11 cellular contexts compared by ENCODE assay signal in the genomic region with DNA sequence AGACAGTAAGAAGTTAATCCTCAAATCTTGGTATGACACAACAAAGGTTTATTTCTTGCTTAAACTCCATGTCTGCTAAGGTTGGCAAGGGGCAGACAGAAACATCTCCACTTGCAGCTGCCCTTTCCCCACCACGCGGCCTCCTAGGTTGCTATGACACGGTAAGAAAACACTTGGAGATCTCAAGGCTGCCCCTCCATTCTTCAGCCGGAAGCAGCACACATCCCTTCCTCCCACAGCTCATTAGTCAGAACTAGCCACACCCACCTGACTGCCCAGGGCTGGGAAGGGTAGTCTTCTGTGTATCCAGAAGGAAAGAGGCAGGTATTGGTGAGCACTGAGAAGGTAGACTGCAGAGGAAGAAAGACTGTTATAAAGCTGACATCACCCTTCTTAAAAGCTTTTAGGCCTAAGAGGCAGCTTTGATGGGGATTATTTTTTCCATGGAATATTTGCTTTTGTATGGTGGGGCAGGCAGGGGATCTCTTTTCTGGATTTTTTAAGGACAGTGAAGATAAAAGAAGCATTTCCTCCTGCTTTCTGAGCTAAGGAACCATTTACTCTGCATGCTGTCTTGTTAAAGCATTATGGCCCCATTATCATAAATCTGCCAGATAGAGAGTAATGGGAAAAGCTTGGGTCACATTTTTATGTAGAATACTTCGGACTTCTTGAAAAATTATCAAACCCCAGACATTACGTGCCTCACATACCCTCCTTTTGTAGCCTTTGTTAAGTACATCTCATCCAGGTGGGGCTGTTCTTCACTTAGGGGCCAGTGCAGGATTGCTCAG. TPM values are rescaled to one million over a fixed set of nuclear protein-coding genes. Genes with fewer than 3 reads are reported as not detected.
A peak's percentile ranks its signal among the peaks of the same experiment; 100 is the strongest.
DNase-seq lines count a peak whose midpoint lies in the region; ATAC-seq, FAIRE-seq and TF ChIP-seq lines count a peak whose summit lies in the region.
"Had no signal": no experiment of that assay in that cellular context is flagged by ENCODE, and none has a peak within 500 bp of the region (broad histone marks: within the 10 kb centered on the region; RNA-seq: fewer than 3 reads in every experiment).

No MANE protein-coding gene starts in this region.

- peak; percentile 75 for DNase-seq in Daoy (ENCODE audit: low read depth)
- DNase-seq in MG63: peak; percentile 6
- DNase-seq in bronchial epithelial cell (ENCODE audit: low read depth): peak; percentile 85
- DNase-seq in mesothelial cell of epicardium (ENCODE audit: low spot score in 2 of 2, unreplicated experiment in 2 of 2): peak; percentile 29 to 62
- no peak for DNase-seq in coronary artery (ENCODE audit: low spot score)
- DNase-seq in Ammon's horn (ENCODE audit: low spot score): no peak
- DNase-seq in left ventricle myocardium inferior: no peak
- DNase-seq: heart left ventricle, naive B cell, NCI-H1436 had no signal

- H3K4me3 ChIP-seq in MG63 (no peak overlapping the region), bronchial epithelial cell (ENCODE audit: low read depth, low read length) (no peak overlapping the region), coronary artery (no peak overlapping the region), left ventricle myocardium inferior (no peak overlapping the region)
- H3K4me3 ChIP-seq: heart left ventricle had no signal

- H3K36me3 ChIP-seq in MG63 (no peaks in the 10 kb centered on the region), bronchial epithelial cell (ENCODE audit: control insufficient read depth, insufficient read depth, low read length) (no peaks in the 10 kb centered on the region), left ventricle myocardium inferior (no peaks in the 10 kb centered on the region)
- H3K36me3 ChIP-seq: heart left ventricle had no signal

- TF ChIP-seq CTCF in bronchial epithelial cell (IDR thresholded peaks at IDR 0.05; ENCODE audit: insufficient read depth, low read length, severe bottlenecking) (no peak), mesothelial cell of epicardium (IDR thresholded peaks at IDR 0.05; ENCODE audit: unreplicated experiment) (no peak), coronary artery (IDR thresholded peaks at IDR 0.05) (no peak), left ventricle myocardium inferior (IDR thresholded peaks at IDR 0.05; ENCODE audit: borderline replicate concordance) (no peak)

- no peaks in the 10 kb centered on the region for H3K9me3 ChIP-seq in MG63
- H3K9me3 ChIP-seq in left ventricle myocardium inferior (replicated peaks): peaks cover 18% of the 10 kb centered on the region

- H3K4me1 Mint-ChIP-seq in mesothelial cell of epicardium: peaks cover 18% of the 10 kb centered on the region
- H3K4me1 Mint-ChIP-seq: naive B cell had no signal

- peaks cover 12% of the 10 kb centered on the region for H3K36me3 Mint-ChIP-seq in mesothelial cell of epicardium

- H3K27ac ChIP-seq in coronary artery: no peak overlapping the region
- H3K27ac ChIP-seq in left ventricle myocardium inferior (replicated peaks): no peak overlapping the region
- H3K27ac ChIP-seq: heart left ventricle had no signal

- H3K27ac Mint-ChIP-seq in mesothelial cell of epicardium: peak overlapping the region; percentile 96

- no peaks in the 10 kb centered on the region for H3K4me1 ChIP-seq in left ventricle myocardium inferior
- H3K4me1 ChIP-seq: heart left ventricle had no signal

- H3K4me3 Mint-ChIP-seq in mesothelial cell of epicardium: peak overlapping the region; percentile 33
- H3K4me3 Mint-ChIP-seq: naive B cell had no signal

- intact Hi-C loops in left ventricle myocardium inferior (cut with micrococcal nuclease): no loop called here

- H3K27me3 ChIP-seq in MG63 (no peaks in the 10 kb centered on the region), bronchial epithelial cell (ENCODE audit: control insufficient read depth, insufficient read depth, low read length) (no peaks in the 10 kb centered on the region), left ventricle myocardium inferior (ENCODE audit: low read depth) (no peaks in the 10 kb centered on the region)
- H3K27me3 ChIP-seq: heart left ventricle had no signal

- peaks cover 22% of the 10 kb centered on the region for H3K9me3 Mint-ChIP-seq in mesothelial cell of epicardium

- no peak for ATAC-seq in HG02981 (IDR thresholded peaks at IDR 0.05; ENCODE audit: unreplicated experiment)
- ATAC-seq: heart left ventricle had no signal

- H3K27me3 Mint-ChIP-seq in mesothelial cell of epicardium (ENCODE audit: low read depth): no peaks in the 10 kb centered on the region

- FAIRE-seq in bronchial epithelial cell (lab: Jason Lieb, UNC): no peak

RNA-seq across cellular contexts. Expression of gene MRAP2, which starts 41.6 kb away (rescaled TPM):
- 0.92 and 1.9 TPM in 2 replicates for total RNA-seq in Daoy (2014; rRNA removed; shearing (Covaris generic))
- 3.1 and 3.5 TPM in 2 replicates for total RNA-seq in MG63 (2014; rRNA removed; shearing (Covaris generic); ENCODE audit: low replicate concordance)
- total RNA-seq in bronchial epithelial cell: 0.13 and 0.26 TPM in 2 replicates
- total RNA-seq in mesothelial cell of epicardium: 2.0 to 2.7 TPM (median 2.1 TPM) in 3 replicates
- 0.16 TPM for total RNA-seq in left ventricle myocardium inferior

Comparison
In these comparisons a context has a peak if more than half of its experiments do, and no peak if none do; other contexts are left out.
1. DNase-seq: peak in Daoy (single experiment), MG63 (single experiment), bronchial epithelial cell (single experiment) and mesothelial cell of epicardium (2 of 2); none in coronary artery (single experiment), Ammon's horn (single experiment) and left ventricle myocardium inferior (single experiment).